17 cellular contexts compared by ENCODE assay signal in the genomic region with DNA sequence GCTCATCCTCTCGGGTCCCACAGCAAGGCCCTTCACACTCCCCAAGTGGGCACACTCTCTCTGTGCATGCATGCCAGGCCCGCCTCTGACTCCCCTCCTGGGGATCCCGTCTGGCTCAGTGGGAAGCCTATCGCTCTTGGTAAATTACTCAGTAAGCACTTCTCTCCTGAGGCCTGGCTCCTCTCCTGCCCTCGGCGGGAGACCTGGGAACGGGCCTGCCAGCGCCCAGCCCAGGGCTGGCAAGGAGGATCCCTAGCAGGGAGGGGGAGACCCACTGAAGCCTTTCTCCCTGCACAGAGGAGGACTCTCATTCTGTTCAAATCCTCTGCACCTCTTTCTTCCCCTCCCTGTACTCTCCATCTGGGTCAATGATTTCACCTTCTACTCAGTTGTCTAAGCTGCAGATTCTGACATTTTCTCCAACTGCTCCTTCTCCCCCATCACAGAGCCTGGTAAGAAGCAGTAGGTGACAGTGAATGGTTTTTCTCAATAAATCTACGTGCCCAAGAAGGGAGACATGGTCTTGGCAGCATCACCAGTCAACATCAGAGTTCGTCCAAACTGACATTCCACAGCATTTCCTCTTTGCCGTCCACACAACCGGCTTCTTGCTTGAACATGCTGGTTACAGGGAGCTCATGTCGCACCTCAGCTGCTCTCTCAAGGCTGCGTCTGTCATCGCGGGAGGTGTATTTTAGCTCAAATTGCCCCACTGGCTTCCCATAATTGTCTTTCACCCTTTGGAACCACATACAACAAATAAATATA.
DNase-seq lines count a peak whose midpoint lies in the region; ATAC-seq and TF ChIP-seq lines count a peak whose summit lies in the region.
"Had no signal": no experiment of that assay in that cellular context is flagged by ENCODE, and none has a peak within 500 bp of the region (broad histone marks: within the 10 kb centered on the region; RNA-seq: fewer than 3 reads in every experiment).

No MANE protein-coding gene starts in this region.

- H3K36me3 Mint-ChIP-seq in IgD-negative memory B cell (no peaks in the 10 kb centered on the region), neural crest cell (ENCODE audit: low read depth) (peaks cover 17% of the 10 kb centered on the region)
- peaks cover 4% of the 10 kb centered on the region for H3K36me3 Mint-ChIP-seq in activated T-helper 2 cell treated with anti-CD3 and anti-CD28 coated beads, Interferon-gamma antibody, Interleukin-2, Interleukin-4, amounts not matched to agents 10 μg/mL and 5 μg/mL and 100 μg/mL, durations not matched to agents 14 hours and 24 hours and 36 hours (ENCODE audit: low read depth)

- H3K27me3 ChIP-seq in heart right ventricle (no peaks in the 10 kb centered on the region), right atrium auricular region (no peaks in the 10 kb centered on the region)
- H3K27me3 ChIP-seq: BE2C had no signal

- H3K36me3 ChIP-seq in heart right ventricle, result peaks cover 0 to 8% (median 0%) of the 10 kb centered on the region in 9 donors
- H3K36me3 ChIP-seq in right atrium auricular region, result no peaks in the 10 kb centered on the region

- no peak overlapping the region for H3K27ac ChIP-seq in heart right ventricle
- H3K27ac ChIP-seq in right atrium auricular region, result no peak overlapping the region

- H3K9me3 ChIP-seq in heart right ventricle, result no peaks in the 10 kb centered on the region
- H3K9me3 ChIP-seq in right atrium auricular region, result no peaks in the 10 kb centered on the region
- H3K9me3 ChIP-seq: BE2C had no signal

- H3K27me3 Mint-ChIP-seq in IgD-negative memory B cell (no peaks in the 10 kb centered on the region), neural crest cell (ENCODE audit: low read depth) (no peaks in the 10 kb centered on the region)
- H3K27me3 Mint-ChIP-seq in activated T-helper 2 cell treated with anti-CD3 and anti-CD28 coated beads, Interferon-gamma antibody, Interleukin-2, Interleukin-4, amounts not matched to agents 10 μg/mL and 5 μg/mL and 100 μg/mL, durations not matched to agents 14 hours and 24 hours and 36 hours (ENCODE audit: low read depth), result no peaks in the 10 kb centered on the region

- H3K4me1 ChIP-seq in heart right ventricle (peaks cover 2 to 58% (median 24%) of the 10 kb centered on the region in 9 donors), right atrium auricular region (peaks cover 0 to 39% of the 10 kb centered on the region in 2 donors)

- H3K4me1 Mint-ChIP-seq in IgD-negative memory B cell (peaks cover 5 to 11% (median 9%) of the 10 kb centered on the region in 3 donors), neural crest cell (peaks cover 5% of the 10 kb centered on the region)
- peaks cover 6% of the 10 kb centered on the region for H3K4me1 Mint-ChIP-seq in activated T-helper 2 cell treated with anti-CD3 and anti-CD28 coated beads, Interferon-gamma antibody, Interleukin-2, Interleukin-4, amounts not matched to agents 10 μg/mL and 5 μg/mL and 100 μg/mL, durations not matched to agents 14 hours and 24 hours and 36 hours (ENCODE audit: low read depth)

- intact Hi-C loops in heart right ventricle (cut with DNase I), result loop anchor here in 1 of 10 donors (10.0 kb wide), 1 partner anchor 229 kb away; no protein-coding TSS in a partner anchor
- intact Hi-C loops in activated T-helper 2 cell treated with anti-CD3 and anti-CD28 coated beads, Interferon-gamma antibody, Interleukin-2, Interleukin-4, amounts not matched to agents 10 μg/mL and 5 μg/mL and 100 μg/mL, durations not matched to agents 14 hours and 24 hours and 36 hours (cut with micrococcal nuclease), result no loop called here

- no peak overlapping the region for H3K4me3 Mint-ChIP-seq in IgD-negative memory B cell
- peak overlapping the region; percentile 3 for H3K4me3 Mint-ChIP-seq in neural crest cell
- H3K4me3 Mint-ChIP-seq in activated T-helper 2 cell treated with anti-CD3 and anti-CD28 coated beads, Interferon-gamma antibody, Interleukin-2, Interleukin-4, amounts not matched to agents 10 μg/mL and 5 μg/mL and 100 μg/mL, durations not matched to agents 14 hours and 24 hours and 36 hours (ENCODE audit: low read depth), result no peak overlapping the region
- H3K4me3 Mint-ChIP-seq: CD8-positive, alpha-beta T cell had no signal

- no peak for DNase-seq in heart right ventricle
- DNase-seq in right atrium auricular region (ENCODE audit: low spot score), result no peak
- no peak for DNase-seq in neural crest cell (ENCODE audit: low read depth, low spot score)
- no peak for DNase-seq in activated T-helper 2 cell treated with anti-CD3 and anti-CD28 coated beads, Interferon-gamma antibody, Interleukin-2, Interleukin-4, amounts not matched to agents 10 μg/mL and 5 μg/mL and 100 μg/mL, durations not matched to agents 14 hours and 24 hours and 36 hours (ENCODE audit: low spot score)
- DNase-seq in DMS 273 (lab: John Stamatoyannopoulos, UW; ENCODE audit: unreplicated experiment), result no peak
- DNase-seq: BE2C; CD8-positive, alpha-beta T cell; DND-41; KBM-7; NCI-H1417 treated with DMSO at 0.1 percent for 48 hours; NCI-H2029 treated with DMSO at 0.1 percent for 48 hours; NCI-H2171 treated with DMSO at 0.1 percent for 48 hours; NCI-H446 treated with DMSO at 0.1 percent for 48 hours; NK-92 treated with Interleukin-12 subunit alpha and Interleukin-12 subunit beta, amount 100 ng/mL, for 24 hours had no signal

- H3K9me3 Mint-ChIP-seq in IgD-negative memory B cell, result no peaks in the 10 kb centered on the region
- no peaks in the 10 kb centered on the region for H3K9me3 Mint-ChIP-seq in neural crest cell
- H3K9me3 Mint-ChIP-seq in activated T-helper 2 cell treated with anti-CD3 and anti-CD28 coated beads, Interferon-gamma antibody, Interleukin-2, Interleukin-4, amounts not matched to agents 10 μg/mL and 5 μg/mL and 100 μg/mL, durations not matched to agents 14 hours and 24 hours and 36 hours, result no peaks in the 10 kb centered on the region
- H3K9me3 Mint-ChIP-seq: CD8-positive, alpha-beta T cell had no signal

- 70 to 75% methylated on average over 16 of the region's 16 CpGs for WGBS in heart right ventricle, 2 donors

- no peak overlapping the region for H3K4me3 ChIP-seq in heart right ventricle
- H3K4me3 ChIP-seq in right atrium auricular region, result no peak overlapping the region

- ATAC-seq in heart right ventricle (peak in 6 of 8 donors; percentile 35 to 55 (median 52)), GM21529 (IDR thresholded peaks at IDR 0.05; ENCODE audit: unreplicated experiment) (no peak)
- ATAC-seq: CD8-positive, alpha-beta T cell; HCT116 had no signal

- TF ChIP-seq CTCF in heart right ventricle (IDR thresholded peaks at IDR 0.05) (no peak), right atrium auricular region (IDR thresholded peaks at IDR 0.05) (no peak), neural crest cell (conservative IDR thresholded peaks at IDR 0.05) (no peak)

- H3K27ac Mint-ChIP-seq in IgD-negative memory B cell, result peak overlapping the region; percentile 29 to 83 (median 41)
- H3K27ac Mint-ChIP-seq in neural crest cell (ENCODE audit: unreplicated experiment), result peak overlapping the region; percentile 76
- no peak overlapping the region for H3K27ac Mint-ChIP-seq in activated T-helper 2 cell treated with anti-CD3 and anti-CD28 coated beads, Interferon-gamma antibody, Interleukin-2, Interleukin-4, amounts not matched to agents 10 μg/mL and 5 μg/mL and 100 μg/mL, durations not matched to agents 14 hours and 24 hours and 36 hours
- H3K27ac Mint-ChIP-seq: CD8-positive, alpha-beta T cell had no signal
